1 cellular context compared by ENCODE assay signal in the genomic region with DNA sequence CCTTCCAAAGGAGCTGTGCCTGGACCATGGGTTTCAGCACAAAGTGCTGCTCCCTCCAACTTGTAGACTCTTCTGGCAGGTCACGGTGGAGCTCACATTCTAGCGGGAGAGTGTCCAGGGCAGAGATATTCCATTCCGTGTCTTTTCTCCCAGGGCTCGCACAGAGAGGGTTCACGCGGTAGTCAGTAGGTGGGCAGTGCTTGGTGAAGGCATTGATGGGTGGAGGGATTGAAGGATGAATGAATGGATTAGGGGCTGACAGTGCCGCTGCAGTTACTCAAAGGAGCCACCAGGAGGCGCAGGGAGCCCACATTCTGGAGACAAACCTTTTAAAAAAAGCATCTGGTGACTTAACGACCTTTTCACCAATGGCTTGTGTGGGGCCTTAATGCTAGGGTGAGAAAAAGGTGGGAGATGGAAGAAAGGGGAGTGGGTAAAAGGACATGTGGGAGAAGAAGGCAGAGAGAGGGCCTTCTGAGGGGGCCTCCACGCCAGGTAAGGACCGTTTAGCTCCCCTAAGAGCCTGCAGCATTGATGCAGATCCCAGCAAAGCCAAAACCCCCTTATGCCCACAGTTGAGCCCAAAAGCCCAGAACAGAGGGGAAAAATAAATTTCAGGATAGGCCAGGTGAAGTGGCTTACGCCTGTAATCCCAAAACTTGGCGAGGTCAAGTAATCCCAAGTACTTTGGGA.
TF ChIP-seq lines count a peak whose summit lies in the region.

No MANE protein-coding gene starts in this region.

TF ChIP-seq in endothelial cell of umbilical vein, 7 proteins besides CTCF, POLR2A, EP300 and RAD21:
- TF ChIP-seq GATA2 (IDR thresholded peaks at IDR 0.05; ENCODE audit: insufficient read depth, insufficient read length, low read depth, low read length), result no peak
- no peak for TF ChIP-seq EZH2 (IDR thresholded peaks at IDR 0.05; ENCODE audit: borderline replicate concordance, low read depth, low read length, severe bottlenecking)
- no peak for TF ChIP-seq POLR2AphosphoS5 (IDR thresholded peaks at IDR 0.05; ENCODE audit: insufficient read depth, low read depth, low read length)
- TF ChIP-seq, protein P1, sequence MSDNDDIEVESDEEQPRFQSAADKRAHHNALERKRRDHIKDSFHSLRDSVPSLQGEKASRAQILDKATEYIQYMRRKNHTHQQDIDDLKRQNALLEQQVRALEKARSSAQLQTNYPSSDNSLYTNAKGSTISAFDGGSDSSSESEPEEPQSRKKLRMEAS (IDR thresholded peaks at IDR 0.05; ENCODE audit: insufficient read depth, insufficient read length), result no peak
- no peak for TF ChIP-seq MYC (IDR thresholded peaks at IDR 0.05; ENCODE audit: low read depth, low read length)
- no peak for TF ChIP-seq FOS (IDR thresholded peaks at IDR 0.05; ENCODE audit: borderline replicate concordance, insufficient read depth, low read length)
- no peak for TF ChIP-seq JUN (IDR thresholded peaks at IDR 0.05; ENCODE audit: borderline replicate concordance, insufficient read depth, insufficient read length, low read depth)
